Comparison of ENCODE assay signal across 11 cellular contexts in genomic region chr14:103090481-103091020, GRCh38. TPM values are rescaled to one million over a fixed set of nuclear protein-coding genes. Genes with fewer than 3 reads are reported as not detected.
DNase-seq lines count a peak whose midpoint lies in the region; ATAC-seq and TF ChIP-seq lines count a peak whose summit lies in the region.
"Had no signal": no experiment of that assay in that cellular context is flagged by ENCODE, and none has a peak within 500 bp of the region (broad histone marks: within the 10 kb centered on the region; RNA-seq: fewer than 3 reads in every experiment).

No MANE protein-coding gene starts in this region.

- H3K9me3 Mint-ChIP-seq in WTC11 (no peaks in the 10 kb centered on the region), glutamatergic neuron (ENCODE audit: unreplicated experiment) (no peaks in the 10 kb centered on the region)
- no peaks in the 10 kb centered on the region for H3K9me3 Mint-ChIP-seq in stimulated activated naive B cell treated with anti-CD40 and anti-IgM and Interleukin-4, amounts not matched to agents 10 μg/mL and 1 μg/mL and 100 μg/mL, for 72 hours

- no peak overlapping the region for H3K27ac Mint-ChIP-seq in WTC11
- H3K27ac Mint-ChIP-seq in glutamatergic neuron (ENCODE audit: unreplicated experiment), result no peak overlapping the region
- peak overlapping the region; percentile 89 for H3K27ac Mint-ChIP-seq in stimulated activated naive B cell treated with anti-CD40 and anti-IgM and Interleukin-4, amounts not matched to agents 10 μg/mL and 1 μg/mL and 100 μg/mL, for 72 hours

- no peak overlapping the region for H3K27ac ChIP-seq in aorta (ENCODE audit: low read depth in 1 of 2, low read length in 2 of 2)

- H3K27me3 Mint-ChIP-seq in WTC11 (ENCODE audit: low read depth) (peaks cover 10% of the 10 kb centered on the region), glutamatergic neuron (ENCODE audit: unreplicated experiment) (peaks cover 4% of the 10 kb centered on the region)
- H3K27me3 Mint-ChIP-seq in stimulated activated naive B cell treated with anti-CD40 and anti-IgM and Interleukin-4, amounts not matched to agents 10 μg/mL and 1 μg/mL and 100 μg/mL, for 72 hours, result peaks cover 16 to 50% of the 10 kb centered on the region in 2 donors

- H3K36me3 Mint-ChIP-seq in WTC11, result no peaks in the 10 kb centered on the region
- H3K36me3 Mint-ChIP-seq in glutamatergic neuron (ENCODE audit: unreplicated experiment), result no peaks in the 10 kb centered on the region
- no peaks in the 10 kb centered on the region for H3K36me3 Mint-ChIP-seq in stimulated activated naive B cell treated with anti-CD40 and anti-IgM and Interleukin-4, amounts not matched to agents 10 μg/mL and 1 μg/mL and 100 μg/mL, for 72 hours

- ATAC-seq in Right ventricle myocardium inferior (no peak), WTC11 (no peak), aorta (ENCODE audit: low FRiP score) (no peak), HG03159 (IDR thresholded peaks at IDR 0.05; ENCODE audit: unreplicated experiment) (no peak)
- no peak for ATAC-seq in stimulated activated naive B cell treated with anti-CD40 and anti-IgM and Interleukin-4, amounts not matched to agents 10 μg/mL and 1 μg/mL and 100 μg/mL, for 72 hours (replicated peaks)

- no peaks in the 10 kb centered on the region for H3K4me1 ChIP-seq in aorta (ENCODE audit: control insufficient read depth in 1 of 2, insufficient read depth in 2 of 2, low read length in 2 of 2)
- H3K4me1 ChIP-seq: pancreas had no signal

- H3K4me3 Mint-ChIP-seq in WTC11, result peak overlapping the region; percentile 63
- peak overlapping the region; percentile 13 for H3K4me3 Mint-ChIP-seq in glutamatergic neuron (ENCODE audit: unreplicated experiment)
- H3K4me3 Mint-ChIP-seq in stimulated activated naive B cell treated with anti-CD40 and anti-IgM and Interleukin-4, amounts not matched to agents 10 μg/mL and 1 μg/mL and 100 μg/mL, for 72 hours, result peak overlapping the region; percentile 67 to 68

- no peaks in the 10 kb centered on the region for H3K36me3 ChIP-seq in aorta (ENCODE audit: control insufficient read depth in 1 of 2, insufficient read depth in 2 of 2, low read length in 1 of 2)
- H3K36me3 ChIP-seq: pancreas had no signal

- POLR2A ChIA-PET in WTC11 (lab: Charles Lee), result no interaction called here

- no peak for TF ChIP-seq CTCF in WTC11 (IDR thresholded peaks at IDR 0.05)
- no peak for TF ChIP-seq CTCF in glutamatergic neuron (IDR thresholded peaks at IDR 0.05; ENCODE audit: partially characterized antibody, unreplicated experiment)

- 87% methylated on average over 12 of the region's 12 CpGs for whole genome bisulfite sequencing in aorta, 2 donors

- no peaks in the 10 kb centered on the region for H3K27me3 ChIP-seq in aorta (ENCODE audit: control insufficient read depth in 1 of 2, insufficient read depth in 2 of 2, low read length in 1 of 2)
- H3K27me3 ChIP-seq: pancreas had no signal

- H3K9me3 ChIP-seq in aorta (ENCODE audit: control insufficient read depth, low read length), result no peaks in the 10 kb centered on the region
- H3K9me3 ChIP-seq: pancreas had no signal

- CTCF ChIA-PET in WTC11 (lab: Charles Lee), result interaction anchor here (1.0 to 6.7 kb wide), 4 partner anchors 10 to 202 kb away, joined by 3 to 65 read pairs (median 4); no protein-coding TSS in a partner anchor

- H3K4me3 ChIP-seq in aorta (ENCODE audit: low read length in 2 of 2), result no peak overlapping the region

- intact Hi-C loops in Right ventricle myocardium inferior (cut with DNase I) (no loop called here), cardiac septum (cut with DNase I) (no loop called here), aorta (cut with DNase I) (no loop called here)

- H3K4me1 Mint-ChIP-seq in WTC11 (0 out of 2 replicates have a peak, but pooled peaks cover 4% of the 10 kb centered on the region), glutamatergic neuron (ENCODE audit: low read depth, unreplicated experiment) (peaks cover 2% of the 10 kb centered on the region)
- peaks cover 8 to 21% of the 10 kb centered on the region in 2 donors for H3K4me1 Mint-ChIP-seq in stimulated activated naive B cell treated with anti-CD40 and anti-IgM and Interleukin-4, amounts not matched to agents 10 μg/mL and 1 μg/mL and 100 μg/mL, for 72 hours

- DNase-seq in Right ventricle myocardium inferior (ENCODE audit: missing footprints) (peak; percentile 32), cardiac septum (ENCODE audit: low spot score) (no peak), WTC11 (ENCODE audit: low spot score) (no peak), glutamatergic neuron (no peak), aorta (no peak), NCI-H446 treated with DMSO at 0.1 percent for 48 hours (lab: John Stamatoyannopoulos, UW) (no peak)
- DNase-seq in stimulated activated naive B cell treated with anti-CD40 and anti-IgM and Interleukin-4, amounts not matched to agents 10 μg/mL and 1 μg/mL and 100 μg/mL, for 72 hours, result no peak
- DNase-seq: SHP77 had no signal

TF ChIP-seq in WTC11, 78 proteins besides CTCF, POLR2A, EP300 and RAD21:
- TF ChIP-seq MAX (CRISPR knock-in tag; IDR thresholded peaks at IDR 0.05), result no peak
- 0 out of 2 replicates have a peak, but pooled peaks have one; percentile 6 for TF ChIP-seq TP53 (CRISPR knock-in tag; IDR thresholded peaks at IDR 0.05)
TF ChIP-seq in WTC11: peak in this region for 1.

RNA-seq across cellular contexts. Expression of gene EXOC3L4, which starts 4.0 kb away (rescaled TPM):
- total RNA-seq in Right ventricle myocardium inferior, result 1.2 TPM
- total RNA-seq in cardiac septum, result 0.46 TPM
- 0.21 to 0.42 TPM (median 0.30 TPM) in 3 replicates for total RNA-seq in WTC11 (2021)
- 0.81 TPM for total RNA-seq in glutamatergic neuron (ENCODE audit: unreplicated experiment)
- 1 to 10 TPM in 1 of 2 donors, under 1 TPM in 1; 0.68 to 4.8 TPM for total RNA-seq in aorta
- 1 to 10 TPM in 1 of 2 donors, not detected in 1; 7.4 TPM for polyA plus RNA-seq in aorta

RNA-seq across cellular contexts. Expression of gene LBHD2, which starts 6.5 kb away (rescaled TPM):
- not detected for total RNA-seq in Right ventricle myocardium inferior
- not detected for total RNA-seq in cardiac septum
- total RNA-seq in WTC11 (2021), result not detected in 3 replicates
- not detected for total RNA-seq in glutamatergic neuron (ENCODE audit: unreplicated experiment)
- total RNA-seq in aorta, result not detected
- not detected for polyA plus RNA-seq in aorta
- total RNA-seq: epithelial cell of proximal tubule, pancreas had no signal
- polyA plus RNA-seq: pancreas had no signal

RNA-seq across cellular contexts. Expression of gene TNFAIP2, which starts 32.7 kb away (rescaled TPM):
- 56.5 TPM for total RNA-seq in Right ventricle myocardium inferior
- 31.3 TPM for total RNA-seq in cardiac septum
- total RNA-seq in WTC11 (2021), result 19.6 to 25.2 TPM (median 24.1 TPM) in 3 replicates
- 4.3 TPM for total RNA-seq in glutamatergic neuron (ENCODE audit: unreplicated experiment)
- 100 to 1,000 TPM in 1 of 2 donors, 10 to 100 TPM in 1; 87.3 to 219 TPM for total RNA-seq in aorta
- polyA plus RNA-seq in aorta, result 10 to 100 TPM; 26.8 to 90.8 TPM

RNA-seq across cellular contexts. Expression of gene CDC42BPB, which starts 33.2 kb away (rescaled TPM):
- total RNA-seq in Right ventricle myocardium inferior (68.9 TPM), cardiac septum (81.8 TPM), WTC11 (2021) (87.1 to 96.9 TPM (median 87.3 TPM) in 3 replicates), glutamatergic neuron (ENCODE audit: unreplicated experiment) (125 TPM), aorta (100 to 1,000 TPM in 1 of 2 donors, 10 to 100 TPM in 1; 95.8 to 101 TPM)
- polyA plus RNA-seq in aorta, result 10 to 100 TPM; 18.4 to 31.9 TPM

Comparison
In these comparisons a context has a peak if more than half of its experiments do, and no peak if none do; other contexts are left out.
1. H3K4me3 Mint-ChIP-seq: peak in every context shown above with its lines; median percentile 68 in stimulated activated naive B cell treated with anti-CD40 and anti-IgM and Interleukin-4, amounts not matched to agents 10 μg/mL and 1 μg/mL and 100 μg/mL, for 72 hours; 63 in WTC11; 13 in glutamatergic neuron.